In the genomic region with DNA sequence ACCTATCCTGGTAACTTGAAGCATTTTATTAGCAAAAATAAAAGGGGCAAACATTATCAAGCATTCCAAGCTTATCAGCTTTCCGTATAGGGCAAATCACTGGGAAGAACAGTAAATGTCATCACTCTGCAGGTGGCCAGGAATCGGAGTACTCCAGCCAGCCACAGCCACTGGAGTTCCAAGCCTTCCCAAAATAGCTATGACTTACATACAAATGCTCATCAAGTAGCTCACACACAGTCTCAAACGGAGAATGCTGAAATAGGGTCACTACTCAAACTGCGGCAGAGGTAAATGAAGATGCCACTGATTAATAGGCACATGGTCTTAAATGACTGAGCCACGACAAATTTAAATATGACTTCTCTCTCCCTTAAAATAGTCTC, we compare ENCODE assay signal across 11 cellular contexts. TPM values are rescaled to one million over a fixed set of nuclear protein-coding genes. Genes with fewer than 3 reads are reported as not detected.
DNase-seq lines count a peak whose midpoint lies in the region; ATAC-seq and TF ChIP-seq lines count a peak whose summit lies in the region.
"Had no signal": no experiment of that assay in that cellular context is flagged by ENCODE, and none has a peak within 500 bp of the region (broad histone marks: within the 10 kb centered on the region; RNA-seq: fewer than 3 reads in every experiment).

No MANE protein-coding gene starts in this region.

- BruUV-seq in IMR-90 (replicated peaks; lab: Mats Ljungman, UMichigan) = no TSS peak

- no peak for TF ChIP-seq EP300 in transverse colon (IDR thresholded peaks at IDR 0.05; ENCODE audit: low read depth)

- peak overlapping the region; percentile 29 for H3K27ac Mint-ChIP-seq in central memory CD8-positive, alpha-beta T cell (ENCODE audit: low read depth)

- peaks cover 21% of the 10 kb centered on the region for H3K36me3 Mint-ChIP-seq in central memory CD8-positive, alpha-beta T cell (ENCODE audit: insufficient read depth)

- intact Hi-C loops in IMR-90 (cut with micrococcal nuclease) (loop anchor here (10.0 kb wide), 2 partner anchors 292 to 1568 kb away; no protein-coding TSS in a partner anchor), transverse colon (cut with DNase I; ENCODE audit: low total_unique reads) (no loop called here)

- no peak for TF ChIP-seq POLR2A in IMR-90 (IDR thresholded peaks at IDR 0.05; ENCODE audit: low read depth, low read length)
- no peak for TF ChIP-seq POLR2A in transverse colon (IDR thresholded peaks at IDR 0.05)

- H3K36me3 ChIP-seq in BLaER1 treated with 17β-estradiol and CSF1 and Interleukin-3, amounts not matched to agents 10 nM and 100 nM = peaks cover 0 to 16% (median 11%) of the 10 kb centered on the region in 11 experiments; a peak in 8 of 22 replicates
- H3K36me3 ChIP-seq in IMR-90 (ENCODE audit: control insufficient read depth, insufficient read depth, low read length) = no peaks in the 10 kb centered on the region
- peaks cover 1% of the 10 kb centered on the region for H3K36me3 ChIP-seq in mesendoderm (ENCODE audit: control insufficient read depth, insufficient read depth, low read length)
- H3K36me3 ChIP-seq in transverse colon = no peaks in the 10 kb centered on the region
- H3K36me3 ChIP-seq: neutrophil had no signal

- no peak overlapping the region for H2BK20ac ChIP-seq in IMR-90 (ENCODE audit: low read depth, low read length)

- H2BK5ac ChIP-seq in IMR-90 (ENCODE audit: low read depth, low read length, poor library complexity, severe bottlenecking) (no peak overlapping the region), mesendoderm (ENCODE audit: low read length) (no peak overlapping the region)

- H4K5ac ChIP-seq in IMR-90 (ENCODE audit: low read depth, low read length) (no peak overlapping the region), mesendoderm (ENCODE audit: low read length) (no peak overlapping the region)

- peak overlapping the region in 2 of 11 experiments; percentile 21 to 43; a peak in 4 of 22 replicates for H3K9ac ChIP-seq in BLaER1 treated with 17β-estradiol and CSF1 and Interleukin-3, amounts not matched to agents 10 nM and 100 nM
- H3K9ac ChIP-seq in IMR-90 (ENCODE audit: low read depth, low read length) = no peak overlapping the region
- H3K9ac ChIP-seq in mesendoderm (ENCODE audit: low read length) = peak overlapping the region; percentile 30

- POLR2A ChIA-PET in IMR-90 (lab: Charles Lee; ENCODE audit: unreplicated experiment) = no interaction called here

- no peaks in the 10 kb centered on the region for H3K27me3 ChIP-seq in BLaER1 treated with 17β-estradiol and CSF1 and Interleukin-3, amounts not matched to agents 10 nM and 100 nM
- H3K27me3 ChIP-seq in IMR-90 (ENCODE audit: control insufficient read depth, insufficient read depth, low read length) (no peaks in the 10 kb centered on the region), mesendoderm (ENCODE audit: insufficient read depth, low read length, poor library complexity) (no peaks in the 10 kb centered on the region), transverse colon (no peaks in the 10 kb centered on the region)
- H3K27me3 ChIP-seq: neutrophil had no signal

- peaks cover 0 to 12% (median 5%) of the 10 kb centered on the region in 11 experiments; a peak in 12 of 22 replicates for H3K9me3 ChIP-seq in BLaER1 treated with 17β-estradiol and CSF1 and Interleukin-3, amounts not matched to agents 10 nM and 100 nM (replicated peaks in 1 of 11)
- H3K9me3 ChIP-seq in IMR-90 (ENCODE audit: control insufficient read depth, insufficient read depth, low read length) (no peaks in the 10 kb centered on the region), transverse colon (no peaks in the 10 kb centered on the region)
- H3K9me3 ChIP-seq: neutrophil had no signal

- H3K4ac ChIP-seq in IMR-90 (ENCODE audit: low read depth, low read length) (no peak overlapping the region), mesendoderm (ENCODE audit: low read depth, low read length) (no peak overlapping the region)

- H3K79me2 ChIP-seq in mesendoderm (ENCODE audit: control insufficient read depth, insufficient read depth, low read length) = peaks cover 39% of the 10 kb centered on the region

- peaks cover 41 to 52% (median 46%) of the 10 kb centered on the region in 10 experiments for H3K4me1 ChIP-seq in BLaER1 treated with 17β-estradiol and CSF1 and Interleukin-3, amounts not matched to agents 10 nM and 100 nM
- H3K4me1 ChIP-seq in IMR-90 (ENCODE audit: control insufficient read depth, insufficient read depth, low read length) = peaks cover 4% of the 10 kb centered on the region; the same call in 1 of the 2 replicates
- peaks cover 4% of the 10 kb centered on the region for H3K4me1 ChIP-seq in mesendoderm (ENCODE audit: control insufficient read depth, low read depth, low read length)
- H3K4me1 ChIP-seq in transverse colon = peaks cover 4 to 24% (median 14%) of the 10 kb centered on the region in 4 donors

- H3K27ac ChIP-seq in BLaER1 treated with 17β-estradiol and CSF1 and Interleukin-3, amounts not matched to agents 10 nM and 100 nM = no peak overlapping the region
- H3K27ac ChIP-seq in IMR-90 (ENCODE audit: insufficient read depth, low read length) (no peak overlapping the region), mesendoderm (ENCODE audit: low read depth, low read length) (no peak overlapping the region), transverse colon (peak overlapping the region in 2 of 4 donors; percentile 6 to 8)
- H3K27ac ChIP-seq: neutrophil had no signal

- no peak overlapping the region for H4K91ac ChIP-seq in IMR-90 (ENCODE audit: insufficient read depth, low read depth, low read length)

- H3K18ac ChIP-seq in IMR-90 (ENCODE audit: low read depth, low read length) (no peak overlapping the region), mesendoderm (ENCODE audit: low read length) (no peak overlapping the region)

- H2BK120ac ChIP-seq in IMR-90 (ENCODE audit: low read depth, low read length) = no peak overlapping the region
- no peak overlapping the region for H2BK120ac ChIP-seq in mesendoderm (ENCODE audit: low read depth, low read length)

- H2AK9ac ChIP-seq in IMR-90 (replicated peaks; ENCODE audit: low read depth, low read length, poor library complexity) = no peak overlapping the region

- 40% methylated on average over 1 of the region's 5 CpGs; no CpG with 5 or more reads in 1 of the 2 experiments for WGBS in IMR-90 (ENCODE audit: extremely low coverage in 2 of 2, insufficient read length in 1 of 2), 2 experiments
- whole genome bisulfite sequencing in mesendoderm (ENCODE audit: extremely low coverage, insufficient coverage, low lambda C conversion rate) = no CpG with 5 or more reads among the region's 5 CpGs
- WGBS in transverse colon (ENCODE audit: low coverage in 1 of 2), 2 donors = 33 to 52% methylated on average over 5 of the region's 5 CpGs

- CTCF ChIA-PET in IMR-90 (lab: Yijun Ruan, JAX) = no interaction called here

- H3K4me3 ChIP-seq in BLaER1 treated with 17β-estradiol and CSF1 and Interleukin-3, amounts not matched to agents 10 nM and 100 nM = 0 out of 20 replicates have a peak overlapping the region, but pooled peaks of 1 of the 10 experiments have one; percentile 17
- H3K4me3 ChIP-seq in IMR-90 (ENCODE audit: insufficient read depth, low read depth, low read length) (no peak overlapping the region), mesendoderm (ENCODE audit: low read length) (no peak overlapping the region), transverse colon (peak overlapping the region in 1 of 4 donors; percentile 17)

- H4K8ac ChIP-seq in IMR-90 (ENCODE audit: low read depth in 2 of 2, low read length in 2 of 2) = no peak overlapping the region
- no peak overlapping the region for H4K8ac ChIP-seq in mesendoderm (ENCODE audit: low read depth, low read length)

- H3K14ac ChIP-seq in IMR-90 (replicated peaks; ENCODE audit: low read depth, low read length) = no peak overlapping the region

- H4K20me1 ChIP-seq in BLaER1 treated with 17β-estradiol and CSF1 and Interleukin-3, amounts not matched to agents 10 nM and 100 nM = peaks cover 0 to 9% (median 0%) of the 10 kb centered on the region in 11 experiments; a peak in 4 of 22 replicates
- H4K20me1 ChIP-seq in IMR-90 (ENCODE audit: insufficient read depth, low read length) = no peaks in the 10 kb centered on the region

- TF ChIP-seq CTCF in IMR-90 (conservative IDR thresholded peaks at IDR 0.05; ENCODE audit: low read depth, low read length) (no peak), transverse colon (IDR thresholded peaks at IDR 0.05) (no peak)

- no peak overlapping the region for H3K56ac ChIP-seq in IMR-90 (ENCODE audit: extremely low read depth, insufficient read depth, low read length)
- H3K56ac ChIP-seq in mesendoderm (ENCODE audit: low read length) = no peak overlapping the region

- ATAC-seq in IMR-90 (ENCODE audit: low read depth) (no peak), GM18520 (IDR thresholded peaks at IDR 0.05; ENCODE audit: unreplicated experiment) (no peak)
- no peak for ATAC-seq in central memory CD8-positive, alpha-beta T cell (replicated peaks; ENCODE audit: extremely low read depth, poor library complexity, severe bottlenecking)

- H3K4me2 ChIP-seq in BLaER1 treated with 17β-estradiol and CSF1 and Interleukin-3, amounts not matched to agents 10 nM and 100 nM = peak overlapping the region; percentile 56 to 94 (median 85)
- H3K4me2 ChIP-seq in IMR-90 (ENCODE audit: low read depth, low read length) (peak overlapping the region; percentile 67), mesendoderm (ENCODE audit: low read length) (peak overlapping the region; percentile 37)

- H3K79me1 ChIP-seq in IMR-90 (ENCODE audit: low read depth in 1 of 2, low read length in 2 of 2) (peaks cover 4 to 19% of the 10 kb centered on the region in 2 experiments; a peak in 3 of 4 replicates), mesendoderm (ENCODE audit: low read length) (peaks cover 13% of the 10 kb centered on the region)

- in situ Hi-C loops in IMR-90 (cut with MboI; ENCODE audit: low sequenced_read_pairs) (no loop called here), transverse colon (cut with MboI; ENCODE audit: low pct_ligation_motif_present in 1 of 4, low pct_unique_long_range_greater_than_20kb in 1 of 4, low sequenced_read_pairs in 3 of 4) (no loop called here)

- H3K4me3 Mint-ChIP-seq in central memory CD8-positive, alpha-beta T cell = peak overlapping the region; percentile 99

- H3K4me1 Mint-ChIP-seq in central memory CD8-positive, alpha-beta T cell = peaks cover 60% of the 10 kb centered on the region

- TF ChIP-seq RAD21 in IMR-90 (IDR thresholded peaks at IDR 0.05; ENCODE audit: low read length) = no peak

- H2BK15ac ChIP-seq in IMR-90 (ENCODE audit: low read depth, low read length) (no peak overlapping the region), mesendoderm (replicated peaks; ENCODE audit: low read depth) (no peak overlapping the region)

- H3K23ac ChIP-seq in IMR-90 (ENCODE audit: low read depth, low read length) (no peak overlapping the region), mesendoderm (ENCODE audit: low read length) (no peak overlapping the region)

- H2AK5ac ChIP-seq in IMR-90 (ENCODE audit: low read depth, low read length) (no peak overlapping the region), mesendoderm (ENCODE audit: low read length) (no peak overlapping the region)

- peak; percentile 32 for DNase-seq in IMR-90
- DNase-seq in central memory CD8-positive, alpha-beta T cell (ENCODE audit: low spot score in 2 of 2) = no peak
- peak; percentile 88 for DNase-seq in mesendoderm
- no peak for DNase-seq in NCI-H187 treated with DMSO at 0.1 percent for 48 hours (lab: John Stamatoyannopoulos, UW)
- DNase-seq in transverse colon = no peak
- no peak for DNase-seq in NCI-H2171 treated with DMSO at 0.1 percent for 48 hours (lab: John Stamatoyannopoulos, UW)
- DNase-seq: T1000 had no signal

- H2AFZ ChIP-seq in IMR-90 (replicated peaks; ENCODE audit: low read length, poor library complexity) = no peak overlapping the region

- H3K27me3 Mint-ChIP-seq in central memory CD8-positive, alpha-beta T cell = no peaks in the 10 kb centered on the region

- dilution Hi-C loops in IMR-90 (cut with HindIII; ENCODE audit: low sequenced_read_pairs, unreplicated experiment) = no loop called here

- no peaks in the 10 kb centered on the region for H3K9me3 Mint-ChIP-seq in central memory CD8-positive, alpha-beta T cell

- no peaks in the 10 kb centered on the region for H3K9me1 ChIP-seq in IMR-90 (ENCODE audit: insufficient read depth, low read length)

RNA-seq across cellular contexts. Expression of gene USP28, which starts 2.1 kb away (rescaled TPM):
- 24.7 and 36.0 TPM in 2 replicates for total RNA-seq in IMR-90 (2012; rRNA removed)
- polyA plus RNA-seq in IMR-90 (2012; rRNA removed) = 14.5 and 17.0 TPM in 2 replicates
- polyA plus RNA-seq in IMR-90 (2012; cell fraction: cytosol; rRNA removed) = 5.7 and 9.8 TPM in 2 replicates
- polyA plus RNA-seq in IMR-90 (2012; cell fraction: nucleus; rRNA removed; ENCODE audit: low replicate concordance) = 6.3 and 25.3 TPM in 2 replicates
- 34.2 TPM for polyA plus RNA-seq in mesendoderm (2013, experiment 1 of 2)
- 34.9 TPM for polyA plus RNA-seq in mesendoderm (2013, experiment 2 of 2)
- 10 to 100 TPM; 10.1 to 28.3 (median 19.0) TPM for total RNA-seq in transverse colon

RNA-seq across cellular contexts. Expression of gene HTR3B, which starts 31.4 kb away (rescaled TPM):
- total RNA-seq in IMR-90 (2012; rRNA removed) (not detected in 2 replicates), transverse colon (under 1 TPM in 1 of 4 donors, not detected in 3; 0.14 TPM)
- not detected in 2 replicates for polyA plus RNA-seq in IMR-90 (2012; rRNA removed)
- polyA plus RNA-seq in IMR-90 (2012; cell fraction: cytosol; rRNA removed) = not detected in 2 replicates
- polyA plus RNA-seq in IMR-90 (2012; cell fraction: nucleus; rRNA removed; ENCODE audit: low replicate concordance) = not detected in 2 replicates
- polyA plus RNA-seq in mesendoderm (2013, experiment 1 of 2) = 0.13 TPM
- 0.14 TPM for polyA plus RNA-seq in mesendoderm (2013, experiment 2 of 2)
- total RNA-seq: LHCN-M2 had no signal

Comparison
In these comparisons a context has a peak if more than half of its experiments do, and no peak if none do; other contexts are left out.
1. DNase-seq: peak in IMR-90 (single experiment) and mesendoderm (single experiment); none in central memory CD8-positive, alpha-beta T cell (0 of 2), NCI-H187 treated with DMSO at 0.1 percent for 48 hours (single experiment), transverse colon (single experiment) and NCI-H2171 treated with DMSO at 0.1 percent for 48 hours (single experiment).
2. Peak in every context shown above with its lines, with median percentiles within 50 percentile points of each other: H3K4me2 ChIP-seq.